Comparison of ENCODE assay signal across 8 cellular contexts in the genomic region with DNA sequence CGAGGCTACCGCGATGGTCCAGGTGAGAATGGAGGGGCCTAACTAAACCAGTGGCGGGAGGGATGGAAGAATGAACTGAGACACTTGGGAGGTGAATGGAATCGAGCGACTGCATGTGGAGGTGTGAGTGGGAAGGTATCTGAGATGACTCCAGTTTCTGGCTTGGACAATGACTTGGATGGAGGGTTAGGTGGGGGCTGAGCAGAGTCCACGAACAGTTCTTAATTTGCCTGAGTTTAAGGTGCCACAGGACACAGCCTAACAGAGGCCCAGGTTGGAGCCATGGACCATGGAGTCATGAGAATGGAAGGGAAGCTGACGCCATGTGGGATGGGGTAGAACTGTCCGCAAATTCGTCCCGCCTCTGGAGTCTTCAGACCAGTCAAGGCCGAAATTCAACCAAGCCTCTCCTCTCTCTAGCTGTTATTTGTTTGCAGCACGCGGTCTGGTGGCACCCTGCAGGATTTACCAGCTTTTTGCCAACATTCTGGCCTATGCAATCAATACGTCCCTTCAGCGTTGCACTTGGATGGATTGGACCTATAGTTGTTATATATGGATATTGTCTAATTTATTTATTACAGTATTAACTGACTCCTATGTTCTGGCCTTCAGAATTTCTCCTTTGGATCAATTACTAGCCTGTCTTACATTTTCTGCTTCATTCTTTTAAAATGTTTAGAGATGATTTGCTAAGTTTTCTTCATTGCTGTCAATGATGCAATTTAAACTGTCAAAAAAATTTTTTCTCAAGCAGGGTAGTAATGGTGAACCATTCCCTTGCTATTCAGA. TPM values are rescaled to one million over a fixed set of nuclear protein-coding genes. Genes with fewer than 3 reads are reported as not detected.
DNase-seq lines count a peak whose midpoint lies in the region; ATAC-seq and TF ChIP-seq lines count a peak whose summit lies in the region.

No MANE protein-coding gene starts in this region.

- no peaks in the 10 kb centered on the region for H3K9me3 Mint-ChIP-seq in progenitor cell of endocrine pancreas (ENCODE audit: low read depth)

- no peaks in the 10 kb centered on the region for H3K27me3 Mint-ChIP-seq in progenitor cell of endocrine pancreas

- peaks cover 2% of the 10 kb centered on the region for H3K4me1 Mint-ChIP-seq in progenitor cell of endocrine pancreas (ENCODE audit: low read depth)

- H4K20me1 ChIP-seq in DND-41 (ENCODE audit: insufficient read depth, low read length), result no peaks in the 10 kb centered on the region

- DNase-seq in DND-41 (no peak), NCI-H446 treated with DMSO at 0.1 percent for 48 hours (lab: John Stamatoyannopoulos, UW) (peak; percentile 3), epithelial cell of esophagus (ENCODE audit: low read depth) (no peak), progenitor cell of endocrine pancreas (ENCODE audit: low spot score, unreplicated experiment) (no peak), mucosa of gallbladder (ENCODE audit: low spot score) (no peak), islet precursor cell (no peak)

- H3K4me3 ChIP-seq in DND-41 (ENCODE audit: low read depth in 1 of 2, low read length in 2 of 2) (peak overlapping the region in 1 of 2 experiments; percentile 80; a peak in 2 of 4 replicates), epithelial cell of esophagus (ENCODE audit: low read length) (peak overlapping the region; percentile 52)

- H3K4me1 ChIP-seq in DND-41 (ENCODE audit: insufficient read depth, low read length), result peaks cover 27% of the 10 kb centered on the region

- peaks cover 23% of the 10 kb centered on the region for H3K36me3 ChIP-seq in DND-41 (ENCODE audit: insufficient read depth, low read length)

- TF ChIP-seq CTCF in DND-41 (IDR thresholded peaks at IDR 0.05; ENCODE audit: borderline replicate concordance, extremely low read depth, low read length, poor library complexity, severe bottlenecking) (no peak), epithelial cell of esophagus (IDR thresholded peaks at IDR 0.05; ENCODE audit: insufficient read depth, low read depth, low read length, missing control alignments) (no peak), progenitor cell of endocrine pancreas (IDR thresholded peaks at IDR 0.05; ENCODE audit: unreplicated experiment) (no peak)

- H3K4me2 ChIP-seq in DND-41 (ENCODE audit: insufficient read depth, low read length), result peak overlapping the region; percentile 82

- H3K27ac ChIP-seq in DND-41 (ENCODE audit: low read length), result peak overlapping the region; percentile 43; the same call in 1 of the 2 replicates

- H3K4me3 Mint-ChIP-seq in progenitor cell of endocrine pancreas (ENCODE audit: low read depth), result peak overlapping the region; percentile 20

- no peak overlapping the region for H3K27ac Mint-ChIP-seq in progenitor cell of endocrine pancreas

- ATAC-seq in DND-41 (ENCODE audit: insufficient read depth, low read depth) (no peak), HG02981 (IDR thresholded peaks at IDR 0.05; ENCODE audit: unreplicated experiment) (no peak), HG02884 (IDR thresholded peaks at IDR 0.05; ENCODE audit: unreplicated experiment) (no peak)

- H3K27me3 ChIP-seq in DND-41 (ENCODE audit: insufficient read depth, low read length, poor library complexity), result no peaks in the 10 kb centered on the region

- peak overlapping the region; percentile 70; the same call in 1 of the 2 replicates for H3K9ac ChIP-seq in DND-41 (ENCODE audit: low read depth, low read length)

- H3K9me3 ChIP-seq in DND-41 (ENCODE audit: insufficient read depth, low read length, severe bottlenecking), result no peaks in the 10 kb centered on the region

- H3K36me3 Mint-ChIP-seq in progenitor cell of endocrine pancreas (ENCODE audit: insufficient read depth), result peaks cover 4% of the 10 kb centered on the region

- peaks cover 18% of the 10 kb centered on the region for H3K79me2 ChIP-seq in DND-41 (ENCODE audit: insufficient read depth, low read length)

- peak overlapping the region; percentile 89 for H2AFZ ChIP-seq in DND-41 (ENCODE audit: low read depth, low read length)

RNA-seq across cellular contexts. Expression of gene BOLA3, which starts 0.9 kb away (rescaled TPM):
- 23.8 and 24.8 TPM in 2 replicates for total RNA-seq in progenitor cell of endocrine pancreas
- 25.2 TPM for total RNA-seq in mucosa of gallbladder

RNA-seq across cellular contexts. Expression of gene MOB1A, which starts 30.0 kb away (rescaled TPM):
- total RNA-seq in progenitor cell of endocrine pancreas, result 93.5 and 94.9 TPM in 2 replicates
- 119 TPM for total RNA-seq in mucosa of gallbladder

RNA-seq across cellular contexts. Expression of gene MTHFD2, which starts 49.8 kb away (rescaled TPM):
- total RNA-seq in progenitor cell of endocrine pancreas (64.9 and 71.2 TPM in 2 replicates), mucosa of gallbladder (26.2 TPM)
